ENCODE assay signal across 1 cellular context in the genomic region with DNA sequence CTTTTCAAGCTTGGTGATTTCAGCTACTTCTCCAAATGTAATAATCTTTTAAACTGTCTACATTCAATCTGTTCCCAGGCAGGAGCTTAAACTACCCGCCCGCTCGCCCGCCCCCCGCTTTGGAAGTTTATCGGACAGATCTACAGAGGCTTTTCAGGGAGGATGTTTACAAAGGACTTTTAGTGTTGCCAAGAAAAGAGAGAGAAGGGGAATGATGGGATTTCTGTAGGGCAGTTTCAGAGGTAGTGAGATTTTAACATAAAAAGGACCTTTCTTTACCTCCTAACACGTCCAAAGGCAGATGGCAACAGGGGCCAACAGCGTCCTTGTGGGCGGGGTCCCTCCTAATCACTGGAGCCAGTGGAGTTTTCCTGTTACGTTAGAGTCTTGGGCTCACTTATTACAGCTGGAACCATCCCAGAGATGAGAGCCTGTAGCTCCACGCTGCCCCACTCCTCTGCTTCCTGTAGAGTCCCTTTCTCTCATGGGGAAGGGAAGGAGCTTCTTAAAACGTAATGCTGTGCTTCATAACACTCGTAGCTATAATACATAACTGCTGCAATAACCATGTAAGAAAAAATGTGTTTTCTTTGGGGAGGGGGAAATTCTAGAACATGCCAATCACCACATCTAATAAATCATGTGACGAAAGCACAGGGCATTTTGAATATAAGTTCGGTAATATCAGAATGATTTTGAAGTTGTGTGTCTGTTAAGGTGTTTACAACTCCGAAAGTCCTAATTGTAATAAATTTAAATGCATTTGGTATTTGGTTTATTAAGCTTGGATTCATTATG.
TF ChIP-seq lines count a peak whose summit lies in the region.

No MANE protein-coding gene starts in this region.

TF ChIP-seq in H1, 55 proteins besides CTCF, POLR2A, EP300 and RAD21:
- no peak for TF ChIP-seq SIX5 (IDR thresholded peaks at IDR 0.05; ENCODE audit: low read depth, low read length)
- TF ChIP-seq CEBPB (IDR thresholded peaks at IDR 0.05; ENCODE audit: low read depth, low read length): no peak
- TF ChIP-seq SP2 (IDR thresholded peaks at IDR 0.05; ENCODE audit: low read length): no peak
- no peak for TF ChIP-seq BCL11A (IDR thresholded peaks at IDR 0.05; ENCODE audit: low read depth in 2 of 2, low read length in 2 of 2)
- TF ChIP-seq HDAC6 (IDR thresholded peaks at IDR 0.05; ENCODE audit: low read depth, low read length): no peak
- no peak for TF ChIP-seq SRF (IDR thresholded peaks at IDR 0.05; ENCODE audit: low read depth, low read length)
- no peak for TF ChIP-seq ASH2L (IDR thresholded peaks at IDR 0.05; ENCODE audit: low read length)
- no peak for TF ChIP-seq SP1 (IDR thresholded peaks at IDR 0.05; ENCODE audit: low read depth, low read length)
- no peak for TF ChIP-seq MAX (IDR thresholded peaks at IDR 0.05)
- TF ChIP-seq KDM4A (IDR thresholded peaks at IDR 0.05; ENCODE audit: low read depth, low read length, severe bottlenecking): no peak
- TF ChIP-seq, protein P1, sequence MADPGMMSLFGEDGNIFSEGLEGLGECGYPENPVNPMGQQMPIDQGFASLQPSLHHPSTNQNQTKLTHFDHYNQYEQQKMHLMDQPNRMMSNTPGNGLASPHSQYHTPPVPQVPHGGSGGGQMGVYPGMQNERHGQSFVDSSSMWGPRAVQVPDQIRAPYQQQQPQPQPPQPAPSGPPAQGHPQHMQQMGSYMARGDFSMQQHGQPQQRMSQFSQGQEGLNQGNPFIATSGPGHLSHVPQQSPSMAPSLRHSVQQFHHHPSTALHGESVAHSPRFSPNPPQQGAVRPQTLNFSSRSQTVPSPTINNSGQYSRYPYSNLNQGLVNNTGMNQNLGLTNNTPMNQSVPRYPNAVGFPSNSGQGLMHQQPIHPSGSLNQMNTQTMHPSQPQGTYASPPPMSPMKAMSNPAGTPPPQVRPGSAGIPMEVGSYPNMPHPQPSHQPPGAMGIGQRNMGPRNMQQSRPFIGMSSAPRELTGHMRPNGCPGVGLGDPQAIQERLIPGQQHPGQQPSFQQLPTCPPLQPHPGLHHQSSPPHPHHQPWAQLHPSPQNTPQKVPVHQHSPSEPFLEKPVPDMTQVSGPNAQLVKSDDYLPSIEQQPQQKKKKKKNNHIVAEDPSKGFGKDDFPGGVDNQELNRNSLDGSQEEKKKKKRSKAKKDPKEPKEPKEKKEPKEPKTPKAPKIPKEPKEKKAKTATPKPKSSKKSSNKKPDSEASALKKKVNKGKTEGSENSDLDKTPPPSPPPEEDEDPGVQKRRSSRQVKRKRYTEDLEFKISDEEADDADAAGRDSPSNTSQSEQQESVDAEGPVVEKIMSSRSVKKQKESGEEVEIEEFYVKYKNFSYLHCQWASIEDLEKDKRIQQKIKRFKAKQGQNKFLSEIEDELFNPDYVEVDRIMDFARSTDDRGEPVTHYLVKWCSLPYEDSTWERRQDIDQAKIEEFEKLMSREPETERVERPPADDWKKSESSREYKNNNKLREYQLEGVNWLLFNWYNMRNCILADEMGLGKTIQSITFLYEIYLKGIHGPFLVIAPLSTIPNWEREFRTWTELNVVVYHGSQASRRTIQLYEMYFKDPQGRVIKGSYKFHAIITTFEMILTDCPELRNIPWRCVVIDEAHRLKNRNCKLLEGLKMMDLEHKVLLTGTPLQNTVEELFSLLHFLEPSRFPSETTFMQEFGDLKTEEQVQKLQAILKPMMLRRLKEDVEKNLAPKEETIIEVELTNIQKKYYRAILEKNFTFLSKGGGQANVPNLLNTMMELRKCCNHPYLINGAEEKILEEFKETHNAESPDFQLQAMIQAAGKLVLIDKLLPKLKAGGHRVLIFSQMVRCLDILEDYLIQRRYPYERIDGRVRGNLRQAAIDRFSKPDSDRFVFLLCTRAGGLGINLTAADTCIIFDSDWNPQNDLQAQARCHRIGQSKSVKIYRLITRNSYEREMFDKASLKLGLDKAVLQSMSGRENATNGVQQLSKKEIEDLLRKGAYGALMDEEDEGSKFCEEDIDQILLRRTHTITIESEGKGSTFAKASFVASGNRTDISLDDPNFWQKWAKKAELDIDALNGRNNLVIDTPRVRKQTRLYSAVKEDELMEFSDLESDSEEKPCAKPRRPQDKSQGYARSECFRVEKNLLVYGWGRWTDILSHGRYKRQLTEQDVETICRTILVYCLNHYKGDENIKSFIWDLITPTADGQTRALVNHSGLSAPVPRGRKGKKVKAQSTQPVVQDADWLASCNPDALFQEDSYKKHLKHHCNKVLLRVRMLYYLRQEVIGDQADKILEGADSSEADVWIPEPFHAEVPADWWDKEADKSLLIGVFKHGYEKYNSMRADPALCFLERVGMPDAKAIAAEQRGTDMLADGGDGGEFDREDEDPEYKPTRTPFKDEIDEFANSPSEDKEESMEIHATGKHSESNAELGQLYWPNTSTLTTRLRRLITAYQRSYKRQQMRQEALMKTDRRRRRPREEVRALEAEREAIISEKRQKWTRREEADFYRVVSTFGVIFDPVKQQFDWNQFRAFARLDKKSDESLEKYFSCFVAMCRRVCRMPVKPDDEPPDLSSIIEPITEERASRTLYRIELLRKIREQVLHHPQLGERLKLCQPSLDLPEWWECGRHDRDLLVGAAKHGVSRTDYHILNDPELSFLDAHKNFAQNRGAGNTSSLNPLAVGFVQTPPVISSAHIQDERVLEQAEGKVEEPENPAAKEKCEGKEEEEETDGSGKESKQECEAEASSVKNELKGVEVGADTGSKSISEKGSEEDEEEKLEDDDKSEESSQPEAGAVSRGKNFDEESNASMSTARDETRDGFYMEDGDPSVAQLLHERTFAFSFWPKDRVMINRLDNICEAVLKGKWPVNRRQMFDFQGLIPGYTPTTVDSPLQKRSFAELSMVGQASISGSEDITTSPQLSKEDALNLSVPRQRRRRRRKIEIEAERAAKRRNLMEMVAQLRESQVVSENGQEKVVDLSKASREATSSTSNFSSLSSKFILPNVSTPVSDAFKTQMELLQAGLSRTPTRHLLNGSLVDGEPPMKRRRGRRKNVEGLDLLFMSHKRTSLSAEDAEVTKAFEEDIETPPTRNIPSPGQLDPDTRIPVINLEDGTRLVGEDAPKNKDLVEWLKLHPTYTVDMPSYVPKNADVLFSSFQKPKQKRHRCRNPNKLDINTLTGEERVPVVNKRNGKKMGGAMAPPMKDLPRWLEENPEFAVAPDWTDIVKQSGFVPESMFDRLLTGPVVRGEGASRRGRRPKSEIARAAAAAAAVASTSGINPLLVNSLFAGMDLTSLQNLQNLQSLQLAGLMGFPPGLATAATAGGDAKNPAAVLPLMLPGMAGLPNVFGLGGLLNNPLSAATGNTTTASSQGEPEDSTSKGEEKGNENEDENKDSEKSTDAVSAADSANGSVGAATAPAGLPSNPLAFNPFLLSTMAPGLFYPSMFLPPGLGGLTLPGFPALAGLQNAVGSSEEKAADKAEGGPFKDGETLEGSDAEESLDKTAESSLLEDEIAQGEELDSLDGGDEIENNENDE (IDR thresholded peaks at IDR 0.05; ENCODE audit: insufficient replicate concordance, low read length): no peak
- TF ChIP-seq CHD1 (IDR thresholded peaks at IDR 0.05; ENCODE audit: low read depth, low read length): no peak
- TF ChIP-seq RBBP5 (IDR thresholded peaks at IDR 0.05; ENCODE audit: borderline replicate concordance, low read depth, low read length): no peak
- no peak for TF ChIP-seq EGR1 (IDR thresholded peaks at IDR 0.05; ENCODE audit: borderline replicate concordance, low read depth, low read length)
- TF ChIP-seq FOSL1 (IDR thresholded peaks at IDR 0.05; ENCODE audit: insufficient read depth, low read depth, low read length): no peak
- no peak for TF ChIP-seq NANOG (IDR thresholded peaks at IDR 0.05; ENCODE audit: insufficient read depth, low read depth, low read length, poor library complexity, severe bottlenecking)
- TF ChIP-seq, protein P2, sequence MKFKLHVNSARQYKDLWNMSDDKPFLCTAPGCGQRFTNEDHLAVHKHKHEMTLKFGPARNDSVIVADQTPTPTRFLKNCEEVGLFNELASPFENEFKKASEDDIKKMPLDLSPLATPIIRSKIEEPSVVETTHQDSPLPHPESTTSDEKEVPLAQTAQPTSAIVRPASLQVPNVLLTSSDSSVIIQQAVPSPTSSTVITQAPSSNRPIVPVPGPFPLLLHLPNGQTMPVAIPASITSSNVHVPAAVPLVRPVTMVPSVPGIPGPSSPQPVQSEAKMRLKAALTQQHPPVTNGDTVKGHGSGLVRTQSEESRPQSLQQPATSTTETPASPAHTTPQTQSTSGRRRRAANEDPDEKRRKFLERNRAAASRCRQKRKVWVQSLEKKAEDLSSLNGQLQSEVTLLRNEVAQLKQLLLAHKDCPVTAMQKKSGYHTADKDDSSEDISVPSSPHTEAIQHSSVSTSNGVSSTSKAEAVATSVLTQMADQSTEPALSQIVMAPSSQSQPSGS (IDR thresholded peaks at IDR 0.05; ENCODE audit: low read length): no peak
- TF ChIP-seq TCF12 (IDR thresholded peaks at IDR 0.05; ENCODE audit: low read depth, low read length): no peak
